Comparison of ENCODE assay signal across 1 cellular context in the genomic region with DNA sequence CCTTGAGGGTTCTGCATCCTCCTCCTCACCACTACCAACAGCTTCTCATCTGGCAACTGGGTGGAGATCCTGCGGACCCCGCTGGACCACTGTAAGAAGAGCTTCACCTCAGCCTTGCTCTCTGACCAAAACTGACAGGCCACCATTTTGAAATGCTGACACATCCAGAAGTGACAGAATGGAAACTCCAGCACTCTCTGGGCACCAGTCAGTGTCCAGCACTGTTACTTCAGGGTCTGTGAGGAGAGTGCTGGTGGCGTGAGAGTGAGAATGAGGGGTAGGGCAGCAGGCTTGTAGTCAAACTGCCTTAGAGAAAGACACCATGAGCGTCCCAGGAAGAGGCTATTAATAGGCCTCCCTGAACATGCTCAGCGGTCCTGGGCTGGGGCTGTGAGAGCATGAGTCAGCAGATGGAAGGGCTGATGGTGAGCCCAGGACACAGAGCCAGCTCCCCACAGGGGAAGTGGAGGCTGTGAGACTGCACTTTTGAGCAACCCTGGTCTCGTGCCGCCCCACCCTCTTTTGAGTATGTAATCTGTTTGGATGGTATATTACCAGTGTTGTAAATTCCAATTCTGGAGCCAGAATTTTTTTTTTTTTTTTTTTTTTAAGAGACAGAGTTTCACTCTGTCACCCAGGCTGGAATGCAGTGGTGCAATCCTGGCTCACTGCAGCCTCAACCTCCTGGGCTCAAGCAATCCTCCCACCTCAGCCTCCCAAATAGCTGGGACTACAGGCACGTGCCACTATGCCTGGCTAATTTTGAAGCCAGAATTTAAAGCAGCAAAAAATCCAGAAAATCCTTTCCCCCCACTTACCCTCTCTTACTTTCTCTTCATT.
TF ChIP-seq lines count a peak whose summit lies in the region.

No MANE protein-coding gene starts in this region.

TF ChIP-seq in HepG2, 621 proteins besides CTCF, POLR2A, EP300 and RAD21:
- TF ChIP-seq ZNF431 (CRISPR knock-in tag; IDR thresholded peaks at IDR 0.05; ENCODE audit: borderline replicate concordance, low read depth) = no peak
- TF ChIP-seq SIN3B (IDR thresholded peaks at IDR 0.05; ENCODE audit: low read length) = no peak
- TF ChIP-seq, protein P1, sequence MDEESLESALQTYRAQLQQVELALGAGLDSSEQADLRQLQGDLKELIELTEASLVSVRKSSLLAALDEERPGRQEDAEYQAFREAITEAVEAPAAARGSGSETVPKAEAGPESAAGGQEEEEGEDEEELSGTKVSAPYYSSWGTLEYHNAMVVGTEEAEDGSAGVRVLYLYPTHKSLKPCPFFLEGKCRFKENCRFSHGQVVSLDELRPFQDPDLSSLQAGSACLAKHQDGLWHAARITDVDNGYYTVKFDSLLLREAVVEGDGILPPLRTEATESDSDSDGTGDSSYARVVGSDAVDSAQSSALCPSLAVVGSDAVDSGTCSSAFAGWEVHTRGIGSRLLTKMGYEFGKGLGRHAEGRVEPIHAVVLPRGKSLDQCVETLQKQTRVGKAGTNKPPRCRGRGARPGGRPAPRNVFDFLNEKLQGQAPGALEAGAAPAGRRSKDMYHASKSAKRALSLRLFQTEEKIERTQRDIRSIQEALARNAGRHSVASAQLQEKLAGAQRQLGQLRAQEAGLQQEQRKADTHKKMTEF (CRISPR knock-in tag; IDR thresholded peaks at IDR 0.05) = no peak
- TF ChIP-seq RAD51 (IDR thresholded peaks at IDR 0.05; ENCODE audit: borderline replicate concordance) = no peak
- no peak for TF ChIP-seq IKZF4 (CRISPR knock-in tag; IDR thresholded peaks at IDR 0.05; ENCODE audit: borderline replicate concordance, low read depth, not compliant biosample characterization)
- no peak for TF ChIP-seq ZBTB20 (CRISPR knock-in tag; IDR thresholded peaks at IDR 0.05; ENCODE audit: borderline replicate concordance, low read depth)
- 0 out of 2 replicates have a peak, but pooled peaks have one; percentile 17 for TF ChIP-seq GABPB1 (CRISPR knock-in tag; IDR thresholded peaks at IDR 0.05)
- peak; percentile 47; the same call in 1 of the 2 replicates for TF ChIP-seq BHLHE40 (IDR thresholded peaks at IDR 0.05; ENCODE audit: low read length)
- TF ChIP-seq, protein P2, sequence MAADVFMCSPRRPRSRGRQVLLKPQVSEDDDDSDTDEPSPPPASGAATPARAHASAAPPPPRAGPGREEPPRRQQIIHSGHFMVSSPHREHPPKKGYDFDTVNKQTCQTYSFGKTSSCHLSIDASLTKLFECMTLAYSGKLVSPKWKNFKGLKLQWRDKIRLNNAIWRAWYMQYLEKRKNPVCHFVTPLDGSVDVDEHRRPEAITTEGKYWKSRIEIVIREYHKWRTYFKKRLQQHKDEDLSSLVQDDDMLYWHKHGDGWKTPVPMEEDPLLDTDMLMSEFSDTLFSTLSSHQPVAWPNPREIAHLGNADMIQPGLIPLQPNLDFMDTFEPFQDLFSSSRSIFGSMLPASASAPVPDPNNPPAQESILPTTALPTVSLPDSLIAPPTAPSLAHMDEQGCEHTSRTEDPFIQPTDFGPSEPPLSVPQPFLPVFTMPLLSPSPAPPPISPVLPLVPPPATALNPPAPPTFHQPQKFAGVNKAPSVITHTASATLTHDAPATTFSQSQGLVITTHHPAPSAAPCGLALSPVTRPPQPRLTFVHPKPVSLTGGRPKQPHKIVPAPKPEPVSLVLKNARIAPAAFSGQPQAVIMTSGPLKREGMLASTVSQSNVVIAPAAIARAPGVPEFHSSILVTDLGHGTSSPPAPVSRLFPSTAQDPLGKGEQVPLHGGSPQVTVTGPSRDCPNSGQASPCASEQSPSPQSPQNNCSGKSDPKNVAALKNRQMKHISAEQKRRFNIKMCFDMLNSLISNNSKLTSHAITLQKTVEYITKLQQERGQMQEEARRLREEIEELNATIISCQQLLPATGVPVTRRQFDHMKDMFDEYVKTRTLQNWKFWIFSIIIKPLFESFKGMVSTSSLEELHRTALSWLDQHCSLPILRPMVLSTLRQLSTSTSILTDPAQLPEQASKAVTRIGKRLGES (CRISPR knock-in tag; IDR thresholded peaks at IDR 0.05; ENCODE audit: borderline replicate concordance) = no peak
- TF ChIP-seq TEAD3 (CRISPR knock-in tag; optimal IDR thresholded peaks at IDR 0.05; ENCODE audit: borderline replicate concordance) = peak; percentile 15
- TF ChIP-seq SPEN (CRISPR knock-in tag; IDR thresholded peaks at IDR 0.05; ENCODE audit: low read depth) = no peak
- TF ChIP-seq ZNF337 (CRISPR knock-in tag; IDR thresholded peaks at IDR 0.05; ENCODE audit: borderline replicate concordance, low read depth) = no peak
- TF ChIP-seq MTF1 (CRISPR knock-in tag; IDR thresholded peaks at IDR 0.05) = no peak
- peak; percentile 37; the same call in 1 of the 2 replicates for TF ChIP-seq MAFF (IDR thresholded peaks at IDR 0.05; ENCODE audit: low read depth, low read length)
- TF ChIP-seq, protein P3, sequence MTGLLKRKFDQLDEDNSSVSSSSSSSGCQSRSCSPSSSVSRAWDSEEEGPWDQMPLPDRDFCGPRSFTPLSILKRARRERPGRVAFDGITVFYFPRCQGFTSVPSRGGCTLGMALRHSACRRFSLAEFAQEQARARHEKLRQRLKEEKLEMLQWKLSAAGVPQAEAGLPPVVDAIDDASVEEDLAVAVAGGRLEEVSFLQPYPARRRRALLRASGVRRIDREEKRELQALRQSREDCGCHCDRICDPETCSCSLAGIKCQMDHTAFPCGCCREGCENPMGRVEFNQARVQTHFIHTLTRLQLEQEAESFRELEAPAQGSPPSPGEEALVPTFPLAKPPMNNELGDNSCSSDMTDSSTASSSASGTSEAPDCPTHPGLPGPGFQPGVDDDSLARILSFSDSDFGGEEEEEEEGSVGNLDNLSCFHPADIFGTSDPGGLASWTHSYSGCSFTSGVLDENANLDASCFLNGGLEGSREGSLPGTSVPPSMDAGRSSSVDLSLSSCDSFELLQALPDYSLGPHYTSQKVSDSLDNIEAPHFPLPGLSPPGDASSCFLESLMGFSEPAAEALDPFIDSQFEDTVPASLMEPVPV (CRISPR knock-in tag; IDR thresholded peaks at IDR 0.05) = no peak
- TF ChIP-seq KAT7 (CRISPR knock-in tag; IDR thresholded peaks at IDR 0.05; ENCODE audit: borderline replicate concordance) = no peak
- TF ChIP-seq SOX13 (IDR thresholded peaks at IDR 0.05) = no peak
- TF ChIP-seq SOX13 (CRISPR knock-in tag; conservative IDR thresholded peaks at IDR 0.05 in 1 of 2, IDR thresholded peaks at IDR 0.05 in 1 of 2) = no peak
- TF ChIP-seq NR2F6 (IDR thresholded peaks at IDR 0.05) = no peak
- TF ChIP-seq NR2F6 (CRISPR knock-in tag; IDR thresholded peaks at IDR 0.05) = no peak
- TF ChIP-seq, protein P4, sequence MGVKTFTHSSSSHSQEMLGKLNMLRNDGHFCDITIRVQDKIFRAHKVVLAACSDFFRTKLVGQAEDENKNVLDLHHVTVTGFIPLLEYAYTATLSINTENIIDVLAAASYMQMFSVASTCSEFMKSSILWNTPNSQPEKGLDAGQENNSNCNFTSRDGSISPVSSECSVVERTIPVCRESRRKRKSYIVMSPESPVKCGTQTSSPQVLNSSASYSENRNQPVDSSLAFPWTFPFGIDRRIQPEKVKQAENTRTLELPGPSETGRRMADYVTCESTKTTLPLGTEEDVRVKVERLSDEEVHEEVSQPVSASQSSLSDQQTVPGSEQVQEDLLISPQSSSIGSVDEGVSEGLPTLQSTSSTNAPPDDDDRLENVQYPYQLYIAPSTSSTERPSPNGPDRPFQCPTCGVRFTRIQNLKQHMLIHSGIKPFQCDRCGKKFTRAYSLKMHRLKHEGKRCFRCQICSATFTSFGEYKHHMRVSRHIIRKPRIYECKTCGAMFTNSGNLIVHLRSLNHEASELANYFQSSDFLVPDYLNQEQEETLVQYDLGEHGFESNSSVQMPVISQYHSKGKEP (CRISPR knock-in tag; IDR thresholded peaks at IDR 0.05) = no peak
- TF ChIP-seq, protein P5, sequence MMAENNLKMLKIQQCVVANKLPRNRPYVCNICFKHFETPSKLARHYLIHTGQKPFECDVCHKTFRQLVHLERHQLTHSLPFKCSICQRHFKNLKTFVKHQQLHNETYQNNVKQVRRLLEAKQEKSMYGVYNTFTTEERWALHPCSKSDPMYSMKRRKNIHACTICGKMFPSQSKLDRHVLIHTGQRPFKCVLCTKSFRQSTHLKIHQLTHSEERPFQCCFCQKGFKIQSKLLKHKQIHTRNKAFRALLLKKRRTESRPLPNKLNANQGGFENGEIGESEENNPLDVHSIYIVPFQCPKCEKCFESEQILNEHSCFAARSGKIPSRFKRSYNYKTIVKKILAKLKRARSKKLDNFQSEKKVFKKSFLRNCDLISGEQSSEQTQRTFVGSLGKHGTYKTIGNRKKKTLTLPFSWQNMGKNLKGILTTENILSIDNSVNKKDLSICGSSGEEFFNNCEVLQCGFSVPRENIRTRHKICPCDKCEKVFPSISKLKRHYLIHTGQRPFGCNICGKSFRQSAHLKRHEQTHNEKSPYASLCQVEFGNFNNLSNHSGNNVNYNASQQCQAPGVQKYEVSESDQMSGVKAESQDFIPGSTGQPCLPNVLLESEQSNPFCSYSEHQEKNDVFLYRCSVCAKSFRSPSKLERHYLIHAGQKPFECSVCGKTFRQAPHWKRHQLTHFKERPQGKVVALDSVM (CRISPR knock-in tag; IDR thresholded peaks at IDR 0.05) = peak; percentile 93
- TF ChIP-seq, protein P6, sequence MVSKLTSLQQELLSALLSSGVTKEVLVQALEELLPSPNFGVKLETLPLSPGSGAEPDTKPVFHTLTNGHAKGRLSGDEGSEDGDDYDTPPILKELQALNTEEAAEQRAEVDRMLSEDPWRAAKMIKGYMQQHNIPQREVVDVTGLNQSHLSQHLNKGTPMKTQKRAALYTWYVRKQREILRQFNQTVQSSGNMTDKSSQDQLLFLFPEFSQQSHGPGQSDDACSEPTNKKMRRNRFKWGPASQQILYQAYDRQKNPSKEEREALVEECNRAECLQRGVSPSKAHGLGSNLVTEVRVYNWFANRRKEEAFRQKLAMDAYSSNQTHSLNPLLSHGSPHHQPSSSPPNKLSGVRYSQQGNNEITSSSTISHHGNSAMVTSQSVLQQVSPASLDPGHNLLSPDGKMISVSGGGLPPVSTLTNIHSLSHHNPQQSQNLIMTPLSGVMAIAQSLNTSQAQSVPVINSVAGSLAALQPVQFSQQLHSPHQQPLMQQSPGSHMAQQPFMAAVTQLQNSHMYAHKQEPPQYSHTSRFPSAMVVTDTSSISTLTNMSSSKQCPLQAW (CRISPR knock-in tag; IDR thresholded peaks at IDR 0.05) = no peak
- TF ChIP-seq KLF9 (CRISPR knock-in tag; IDR thresholded peaks at IDR 0.05; ENCODE audit: low read depth) = no peak
- TF ChIP-seq NFKB2 (CRISPR knock-in tag; IDR thresholded peaks at IDR 0.05; ENCODE audit: borderline replicate concordance) = no peak
- no peak for TF ChIP-seq ZFP36 (IDR thresholded peaks at IDR 0.05; ENCODE audit: borderline replicate concordance, low read depth, low read length, partially characterized antibody)
- peak; percentile 59; the same call in 1 of the 2 replicates for TF ChIP-seq NFE2L2 (IDR thresholded peaks at IDR 0.05; ENCODE audit: low read length)
- no peak for TF ChIP-seq HOXA7 (CRISPR knock-in tag; IDR thresholded peaks at IDR 0.05)
- TF ChIP-seq, protein P7, sequence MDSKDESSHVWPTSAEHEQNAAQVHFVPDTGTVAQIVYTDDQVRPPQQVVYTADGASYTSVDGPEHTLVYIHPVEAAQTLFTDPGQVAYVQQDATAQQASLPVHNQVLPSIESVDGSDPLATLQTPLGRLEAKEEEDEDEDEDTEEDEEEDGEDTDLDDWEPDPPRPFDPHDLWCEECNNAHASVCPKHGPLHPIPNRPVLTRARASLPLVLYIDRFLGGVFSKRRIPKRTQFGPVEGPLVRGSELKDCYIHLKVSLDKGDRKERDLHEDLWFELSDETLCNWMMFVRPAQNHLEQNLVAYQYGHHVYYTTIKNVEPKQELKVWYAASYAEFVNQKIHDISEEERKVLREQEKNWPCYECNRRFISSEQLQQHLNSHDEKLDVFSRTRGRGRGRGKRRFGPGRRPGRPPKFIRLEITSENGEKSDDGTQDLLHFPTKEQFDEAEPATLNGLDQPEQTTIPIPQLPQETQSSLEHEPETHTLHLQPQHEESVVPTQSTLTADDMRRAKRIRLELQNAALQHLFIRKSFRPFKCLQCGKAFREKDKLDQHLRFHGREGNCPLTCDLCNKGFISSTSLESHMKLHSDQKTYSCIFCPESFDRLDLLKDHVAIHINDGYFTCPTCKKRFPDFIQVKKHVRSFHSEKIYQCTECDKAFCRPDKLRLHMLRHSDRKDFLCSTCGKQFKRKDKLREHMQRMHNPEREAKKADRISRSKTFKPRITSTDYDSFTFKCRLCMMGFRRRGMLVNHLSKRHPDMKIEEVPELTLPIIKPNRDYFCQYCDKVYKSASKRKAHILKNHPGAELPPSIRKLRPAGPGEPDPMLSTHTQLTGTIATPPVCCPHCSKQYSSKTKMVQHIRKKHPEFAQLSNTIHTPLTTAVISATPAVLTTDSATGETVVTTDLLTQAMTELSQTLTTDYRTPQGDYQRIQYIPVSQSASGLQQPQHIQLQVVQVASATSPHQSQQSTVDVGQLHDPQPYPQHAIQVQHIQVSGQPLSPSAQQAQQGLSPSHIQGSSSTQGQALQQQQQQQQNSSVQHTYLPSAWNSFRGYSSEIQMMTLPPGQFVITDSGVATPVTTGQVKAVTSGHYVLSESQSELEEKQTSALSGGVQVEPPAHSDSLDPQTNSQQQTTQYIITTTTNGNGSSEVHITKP (CRISPR knock-in tag; IDR thresholded peaks at IDR 0.05; ENCODE audit: low read depth) = 0 out of 2 replicates have a peak, but pooled peaks have one; percentile 61
- peak; percentile 56; the same call in 1 of the 2 replicates for TF ChIP-seq KDM1A (CRISPR knock-in tag; IDR thresholded peaks at IDR 0.05)
- no peak for TF ChIP-seq ZNF234 (CRISPR knock-in tag; conservative IDR thresholded peaks at IDR 0.05)
- TF ChIP-seq MIER2 (CRISPR knock-in tag; IDR thresholded peaks at IDR 0.05) = no peak
- TF ChIP-seq ZNF136 (CRISPR knock-in tag; IDR thresholded peaks at IDR 0.05; ENCODE audit: low read depth) = no peak
- no peak for TF ChIP-seq ZNF335 (CRISPR knock-in tag; IDR thresholded peaks at IDR 0.05)
- 0 out of 2 replicates have a peak, but pooled peaks have one; percentile 26 for TF ChIP-seq ZMYM3 (CRISPR knock-in tag; IDR thresholded peaks at IDR 0.05)
- TF ChIP-seq ZFYVE20 (CRISPR knock-in tag; IDR thresholded peaks at IDR 0.05; ENCODE audit: borderline replicate concordance, low read depth) = no peak
- TF ChIP-seq ZNF816 (CRISPR knock-in tag; IDR thresholded peaks at IDR 0.05; ENCODE audit: borderline replicate concordance) = no peak
- TF ChIP-seq RCOR2 (CRISPR knock-in tag; IDR thresholded peaks at IDR 0.05) = no peak
- no peak for TF ChIP-seq ZNF629 (CRISPR knock-in tag; conservative IDR thresholded peaks at IDR 0.05)
- peak; percentile 66; the same call in 1 of the 2 replicates for TF ChIP-seq NFE2 (CRISPR knock-in tag; IDR thresholded peaks at IDR 0.05)
- TF ChIP-seq FOSL2 (CRISPR knock-in tag; IDR thresholded peaks at IDR 0.05) = peak; percentile 58
TF ChIP-seq in HepG2: peak in this region for 11.
